In genomic region chr2:178413472-178414265, GRCh38 we compare ENCODE assay signal across 8 cellular contexts. TPM values are rescaled to one million over a fixed set of nuclear protein-coding genes. Genes with fewer than 3 reads are reported as not detected.
DNase-seq lines count a peak whose midpoint lies in the region; ATAC-seq, FAIRE-seq and TF ChIP-seq lines count a peak whose summit lies in the region.

No MANE protein-coding gene starts in this region.

- peak overlapping the region; percentile 96 for H3K4me3 Mint-ChIP-seq in T-helper 2 cell treated with Interferon-gamma antibody and Interleukin-4, amounts not matched to agents 5 μg/mL and 100 μg/mL, for 36 hours

- peak overlapping the region; percentile 34 for H3K9ac ChIP-seq in rectal smooth muscle tissue (ENCODE audit: low read length)

- H3K4me1 ChIP-seq in rectal smooth muscle tissue (ENCODE audit: control insufficient read depth, insufficient read depth, low read length) (no peaks in the 10 kb centered on the region), vagina (peaks cover 14% of the 10 kb centered on the region)

- H3K27ac ChIP-seq in rectal smooth muscle tissue (ENCODE audit: low read depth, low read length) (peak overlapping the region; percentile 91), vagina (peak overlapping the region; percentile 96)

- intact Hi-C loops in vagina (cut with DNase I) = no loop called here

- peaks cover 12% of the 10 kb centered on the region for H3K36me3 Mint-ChIP-seq in T-helper 2 cell treated with Interferon-gamma antibody and Interleukin-4, amounts not matched to agents 5 μg/mL and 100 μg/mL, for 36 hours (ENCODE audit: low read depth)

- peak; percentile 84 for ATAC-seq in HG02759 (IDR thresholded peaks at IDR 0.05; ENCODE audit: unreplicated experiment)

- TF ChIP-seq CTCF in vagina (IDR thresholded peaks at IDR 0.05) = peak in 1 of 3 experiments; percentile 35

- peaks cover 52% of the 10 kb centered on the region for H3K4me1 Mint-ChIP-seq in T-helper 2 cell treated with Interferon-gamma antibody and Interleukin-4, amounts not matched to agents 5 μg/mL and 100 μg/mL, for 36 hours (ENCODE audit: low read depth)

- peak; percentile 78 for TF ChIP-seq POLR2A in GM12891 (IDR thresholded peaks at IDR 0.05; ENCODE audit: low read depth, low read length)
- no peak for TF ChIP-seq POLR2A in vagina (IDR thresholded peaks at IDR 0.05)

- DNase-seq in GM12891 (ENCODE audit: insufficient read length, low spot score) = peak; percentile 35
- peak; percentile 38 for DNase-seq in NCI-H128 (lab: John Stamatoyannopoulos, UW; ENCODE audit: unreplicated experiment)
- DNase-seq in T-helper 2 cell treated with Interferon-gamma antibody and Interleukin-4, amounts not matched to agents 5 μg/mL and 100 μg/mL, for 36 hours (ENCODE audit: low spot score) = peak; percentile 79
- peak in 56 of 58 donors; percentile 14 to 87 (median 51) for DNase-seq in anterior cingulate cortex (lab: John Stamatoyannopoulos, UW)
- DNase-seq in hepatic stellate cell (ENCODE audit: low spot score) = peak; percentile 46
- no peak for DNase-seq in vagina (ENCODE audit: extremely low spot score in 2 of 2)

- H3K36me3 ChIP-seq in rectal smooth muscle tissue (ENCODE audit: control insufficient read depth, insufficient read depth, low read length) (no peaks in the 10 kb centered on the region), vagina (no peaks in the 10 kb centered on the region)

- H3K9me3 ChIP-seq in vagina = no peaks in the 10 kb centered on the region

- FAIRE-seq in GM12891 (lab: Jason Lieb, UNC) = peak; percentile 62

- H3K9me3 Mint-ChIP-seq in T-helper 2 cell treated with Interferon-gamma antibody and Interleukin-4, amounts not matched to agents 5 μg/mL and 100 μg/mL, for 36 hours = no peaks in the 10 kb centered on the region

- peak overlapping the region; percentile 99 for H3K27ac Mint-ChIP-seq in T-helper 2 cell treated with Interferon-gamma antibody and Interleukin-4, amounts not matched to agents 5 μg/mL and 100 μg/mL, for 36 hours

- H3K27me3 Mint-ChIP-seq in T-helper 2 cell treated with Interferon-gamma antibody and Interleukin-4, amounts not matched to agents 5 μg/mL and 100 μg/mL, for 36 hours (ENCODE audit: low read depth) = no peaks in the 10 kb centered on the region

- H3K27me3 ChIP-seq in rectal smooth muscle tissue (ENCODE audit: control insufficient read depth, insufficient read depth, low read length) (no peaks in the 10 kb centered on the region), vagina (no peaks in the 10 kb centered on the region)

- H3K4me3 ChIP-seq in rectal smooth muscle tissue (ENCODE audit: low read length) = peak overlapping the region; percentile 72
- peak overlapping the region; percentile 68 to 70 for H3K4me3 ChIP-seq in vagina

TF ChIP-seq in GM12891, 5 proteins besides CTCF, POLR2A, EP300 and RAD21:
- TF ChIP-seq SPI1 (IDR thresholded peaks at IDR 0.05; ENCODE audit: low read depth, low read length) (no peak), TAF1 (IDR thresholded peaks at IDR 0.05; ENCODE audit: low read depth, low read length) (peak; percentile 29; the same call in 1 of the 2 replicates), POLR2AphosphoS5 (IDR thresholded peaks at IDR 0.05; ENCODE audit: low read depth, low read length) (peak; percentile 64; the same call in 1 of the 2 replicates)

RNA-seq across cellular contexts. Expression of gene PRKRA, which starts 37.3 kb away (rescaled TPM):
- polyA plus RNA-seq in GM12891 (2012; ENCODE audit: low read depth, missing spikeins) = 52.5 TPM
- 79.3 TPM for total RNA-seq in vagina

RNA-seq across cellular contexts. Expression of gene PJVK, which starts 37.5 kb away (rescaled TPM):
- polyA plus RNA-seq in GM12891 (2012; ENCODE audit: low read depth, missing spikeins) = 6.1 TPM
- total RNA-seq in vagina = 4.9 TPM

Comparison
In these comparisons a context has a peak if more than half of its experiments do, and no peak if none do; other contexts are left out.
1. DNase-seq: peak in GM12891 (single experiment), NCI-H128 (single experiment), T-helper 2 cell treated with Interferon-gamma antibody and Interleukin-4, amounts not matched to agents 5 μg/mL and 100 μg/mL, for 36 hours (single experiment), anterior cingulate cortex (56 of 58) and hepatic stellate cell (single experiment); none in vagina (0 of 2).